ENCODE assay signal across 15 cellular contexts in the genomic region with DNA sequence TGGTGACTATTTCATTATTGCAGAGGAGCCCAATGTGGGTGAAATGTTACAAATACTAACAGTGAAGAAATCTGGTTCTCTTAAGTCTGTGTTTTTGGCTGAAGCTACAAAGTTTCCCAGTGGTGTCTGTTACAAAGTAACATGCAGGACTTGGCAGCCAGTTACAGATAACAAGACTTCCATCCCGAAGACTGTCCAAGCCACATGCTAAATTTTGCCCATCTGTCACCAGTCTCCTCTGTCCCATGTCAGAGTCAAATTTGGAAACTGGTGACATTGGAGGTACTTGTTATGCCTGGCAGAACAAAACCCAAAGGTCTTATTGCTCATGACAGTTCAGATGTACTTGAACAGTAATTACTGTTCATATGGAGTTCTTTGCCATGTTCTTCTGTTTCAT.
DNase-seq lines count a peak whose midpoint lies in the region; ATAC-seq and TF ChIP-seq lines count a peak whose summit lies in the region.
"Had no signal": no experiment of that assay in that cellular context is flagged by ENCODE, and none has a peak within 500 bp of the region (broad histone marks: within the 10 kb centered on the region; RNA-seq: fewer than 3 reads in every experiment).

No MANE protein-coding gene starts in this region.

- no peak for TF ChIP-seq CTCF in left ventricle myocardium inferior (IDR thresholded peaks at IDR 0.05; ENCODE audit: borderline replicate concordance)
- TF ChIP-seq CTCF in psoas muscle (IDR thresholded peaks at IDR 0.05): no peak

- H3K27me3 ChIP-seq in left ventricle myocardium inferior (ENCODE audit: low read depth) (no peaks in the 10 kb centered on the region), psoas muscle (ENCODE audit: insufficient read depth in 3 of 3, low read length in 2 of 3) (no peaks in the 10 kb centered on the region)
- H3K27me3 ChIP-seq: BLaER1 treated with 17β-estradiol and CSF1 and Interleukin-3, amounts not matched to agents 10 nM and 100 nM had no signal

- H3K27ac ChIP-seq in left ventricle myocardium inferior (replicated peaks) (peak overlapping the region; percentile 62), psoas muscle (no peak overlapping the region)
- H3K27ac ChIP-seq: BLaER1 treated with 17β-estradiol and CSF1 and Interleukin-3, amounts not matched to agents 10 nM and 100 nM; HL-60 had no signal

- H3K36me3 ChIP-seq in left ventricle myocardium inferior (no peaks in the 10 kb centered on the region), psoas muscle (ENCODE audit: insufficient read depth in 1 of 2, low read depth in 1 of 2) (no peaks in the 10 kb centered on the region)
- H3K36me3 ChIP-seq: BLaER1 treated with 17β-estradiol and CSF1 and Interleukin-3, amounts not matched to agents 10 nM and 100 nM had no signal

- DNase-seq in DMS 273 treated with DMSO at 0.1 percent for 48 hours (lab: John Stamatoyannopoulos, UW) (peak; percentile 45), Right ventricle myocardium superior (no peak), left ventricle myocardium inferior (no peak), psoas muscle (no peak)
- DNase-seq in stimulated activated CD4-positive, alpha-beta T cell treated with anti-CD3 and anti-CD28 coated beads, Interleukin-12 subunit alpha, Interleukin-12 subunit beta, amount 100 ng/mL, for 4 hours: no peak
- no peak for DNase-seq in stimulated activated CD4-positive, alpha-beta T cell treated with anti-CD3 and anti-CD28 coated beads, Interleukin-4, amount 100 ng/mL, for 1 hour
- DNase-seq: ACHN; CD4-positive, CD25-positive, alpha-beta regulatory T cell; DMS79; H7 had no signal

- H3K9me3 ChIP-seq in left ventricle myocardium inferior (replicated peaks) (no peaks in the 10 kb centered on the region), psoas muscle (no peaks in the 10 kb centered on the region)
- H3K9me3 ChIP-seq: BLaER1 treated with 17β-estradiol and CSF1 and Interleukin-3, amounts not matched to agents 10 nM and 100 nM had no signal

- H3K4me1 ChIP-seq in left ventricle myocardium inferior (peaks cover 5% of the 10 kb centered on the region), psoas muscle (no peaks in the 10 kb centered on the region)
- H3K4me1 ChIP-seq: BLaER1 treated with 17β-estradiol and CSF1 and Interleukin-3, amounts not matched to agents 10 nM and 100 nM had no signal

- H3K4me3 ChIP-seq in left ventricle myocardium inferior: no peak overlapping the region
- no peak overlapping the region for H3K4me3 ChIP-seq in psoas muscle
- H3K4me3 ChIP-seq: BLaER1 treated with 17β-estradiol and CSF1 and Interleukin-3, amounts not matched to agents 10 nM and 100 nM; GM12878 had no signal

- 14 to 38% (median 24%) methylated on average over 1 of the region's 1 CpG for WGBS in psoas muscle, 3 donors

- ATAC-seq in Right ventricle myocardium superior (ENCODE audit: poor library complexity): peak; percentile 98
- peak; percentile 57 to 71 (median 62) for ATAC-seq in psoas muscle
- no peak for ATAC-seq in GM18873 (IDR thresholded peaks at IDR 0.05; ENCODE audit: low FRiP score, unreplicated experiment)
- no peak for ATAC-seq in GM19035 (IDR thresholded peaks at IDR 0.05; ENCODE audit: unreplicated experiment)
- ATAC-seq: GM12878 had no signal

- intact Hi-C loops in Right ventricle myocardium superior (cut with DNase I): no loop called here
- intact Hi-C loops in left ventricle myocardium inferior (cut with micrococcal nuclease): no loop called here
- intact Hi-C loops in psoas muscle (cut with DNase I): no loop called here

Comparison
In these comparisons a context has a peak if more than half of its experiments do, and no peak if none do; other contexts are left out.
1. ATAC-seq: peak in Right ventricle myocardium superior (single experiment) and psoas muscle (4 of 4); none in GM18873 (single experiment) and GM19035 (single experiment).